ENCODE assay signal across 6 cellular contexts in the genomic region with DNA sequence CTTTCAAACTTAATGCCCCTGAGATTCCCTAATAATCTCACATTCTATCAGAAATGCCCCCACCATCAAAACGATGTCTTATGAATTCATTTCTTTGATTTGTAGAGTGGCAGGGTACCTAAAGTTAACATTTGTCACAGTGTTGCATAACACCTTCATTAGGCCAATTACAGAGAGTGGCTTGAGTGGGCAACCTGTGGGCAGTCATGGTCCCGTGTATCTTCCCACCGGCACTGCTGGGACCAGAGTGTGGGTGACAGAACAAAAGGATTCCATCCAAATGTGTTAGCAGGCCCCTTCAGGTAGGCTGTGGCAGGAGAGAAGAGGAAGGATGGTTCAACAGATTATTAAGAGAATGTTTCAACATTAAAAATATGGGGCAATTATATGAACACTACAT.
DNase-seq lines count a peak whose midpoint lies in the region; ATAC-seq, FAIRE-seq and TF ChIP-seq lines count a peak whose summit lies in the region.
"Not testable (repeated sequence)": the region's sequence is repeated elsewhere in the genome, so short reads cannot be mapped to it uniquely, and the experiment has no call there.

No MANE protein-coding gene starts in this region.

- not testable (repeated sequence) for H3K79me2 ChIP-seq in trophoblast cell (ENCODE audit: control insufficient read depth, insufficient read depth, low read length, poor library complexity)

- not testable (repeated sequence) for H2BK120ac ChIP-seq in trophoblast cell (ENCODE audit: insufficient read depth, low read length, poor library complexity)

- H3K4me1 ChIP-seq in esophagus muscularis mucosa; kidney (ENCODE audit: control insufficient read depth in 1 of 2, insufficient read depth in 1 of 2, low read depth in 1 of 2, low read length in 2 of 2); lung (ENCODE audit: control insufficient read depth in 2 of 2, insufficient read depth in 2 of 2, low read length in 2 of 2); trophoblast cell (ENCODE audit: control insufficient read depth in 1 of 2, insufficient read depth in 2 of 2, low read length in 2 of 2): not testable (repeated sequence)

- H3K9me3 ChIP-seq in esophagus muscularis mucosa = peaks cover 0 to 31% (median 26%) of the 10 kb centered on the region in 4 donors
- H3K9me3 ChIP-seq in kidney (ENCODE audit: control insufficient read depth in 1 of 2, low read length in 2 of 2) = peaks cover 3 to 17% of the 10 kb centered on the region in 2 donors
- H3K9me3 ChIP-seq in lung (ENCODE audit: control insufficient read depth in 2 of 2, insufficient read depth in 1 of 2, low read length in 1 of 2) = peaks cover 0 to 13% of the 10 kb centered on the region in 2 donors
- H3K9me3 ChIP-seq in trophoblast cell (ENCODE audit: insufficient read depth, low read depth, low read length) = peaks cover 18% of the 10 kb centered on the region

- not testable (repeated sequence) for H4K12ac ChIP-seq in trophoblast cell (ENCODE audit: low read depth, low read length)

- not testable (repeated sequence) for ATAC-seq in left lobe of liver; lung (ENCODE audit: insufficient read depth, low FRiP score)
- peak; percentile 33 for ATAC-seq in sciatic nerve

- H2BK12ac ChIP-seq in trophoblast cell (ENCODE audit: low read length) = not testable (repeated sequence)

- WGBS in esophagus muscularis mucosa = 66% methylated on average over 3 of the region's 3 CpGs
- WGBS in lung, 2 donors = 61 to 66% methylated on average over 3 of the region's 3 CpGs
- WGBS in trophoblast cell (ENCODE audit: extremely low coverage, insufficient coverage, insufficient read length) = no CpG with 5 or more reads among the region's 3 CpGs

- not testable (repeated sequence) for H3K36me3 ChIP-seq in esophagus muscularis mucosa; kidney (ENCODE audit: control insufficient read depth in 1 of 2, insufficient read depth in 2 of 2, low read length in 2 of 2); lung (ENCODE audit: control insufficient read depth in 2 of 2, insufficient read depth in 2 of 2, low read length in 2 of 2); trophoblast cell (ENCODE audit: control insufficient read depth in 1 of 2, insufficient read depth in 2 of 2, low read length in 2 of 2)

- H4K8ac ChIP-seq in trophoblast cell (ENCODE audit: low read depth, low read length) = not testable (repeated sequence)

- not testable (repeated sequence) for H3K4ac ChIP-seq in trophoblast cell (ENCODE audit: low read depth, low read length)

- not testable (repeated sequence) for H3K23ac ChIP-seq in trophoblast cell (ENCODE audit: low read length)

- not testable (repeated sequence) for TF ChIP-seq EP300 in esophagus muscularis mucosa (IDR thresholded peaks at IDR 0.05)

- H4K91ac ChIP-seq in trophoblast cell (ENCODE audit: low read depth, low read length) = not testable (repeated sequence)

- H2AK5ac ChIP-seq in trophoblast cell (ENCODE audit: low read length) = not testable (repeated sequence)

- intact Hi-C loops in esophagus muscularis mucosa (cut with DNase I); kidney (cut with DNase I); sciatic nerve (cut with DNase I): not testable (repeated sequence)

- H3K4me3 ChIP-seq in esophagus muscularis mucosa; kidney (ENCODE audit: low read length in 2 of 2); lung: not testable (repeated sequence)
- peak overlapping the region; percentile 14 for H3K4me3 ChIP-seq in trophoblast cell (ENCODE audit: low read depth, low read length)

- H3K9ac ChIP-seq in kidney (ENCODE audit: low read length in 2 of 2); trophoblast cell (ENCODE audit: low read length): not testable (repeated sequence)

- H3K14ac ChIP-seq in trophoblast cell (ENCODE audit: low read length) = not testable (repeated sequence)

- not testable (repeated sequence) for H3K27me3 ChIP-seq in esophagus muscularis mucosa; lung (ENCODE audit: control insufficient read depth, insufficient read depth); trophoblast cell (ENCODE audit: insufficient read depth, low read length)

- H3K18ac ChIP-seq in trophoblast cell (ENCODE audit: low read length) = not testable (repeated sequence)

- not testable (repeated sequence) for H3K4me2 ChIP-seq in trophoblast cell (ENCODE audit: low read length)

- H2BK5ac ChIP-seq in trophoblast cell (ENCODE audit: low read depth, low read length, poor library complexity) = not testable (repeated sequence)

- DNase-seq in esophagus muscularis mucosa (ENCODE audit: extremely low spot score) (peak; percentile 75), kidney (peak; percentile 41), left lobe of liver (ENCODE audit: low spot score) (peak; percentile 34), lung (ENCODE audit: low spot score) (peak; percentile 28)
- DNase-seq in trophoblast cell; sciatic nerve (ENCODE audit: low spot score): not testable (repeated sequence)

- not testable (repeated sequence) for H3K79me1 ChIP-seq in trophoblast cell (ENCODE audit: low read length)

- not testable (repeated sequence) for H3K27ac ChIP-seq in esophagus muscularis mucosa (replicated peaks in 1 of 4); kidney (ENCODE audit: low read depth in 2 of 2, low read length in 2 of 2); lung (ENCODE audit: low read depth in 1 of 2, low read length in 1 of 2); trophoblast cell (ENCODE audit: low read depth, low read length)

- TF ChIP-seq CTCF in esophagus muscularis mucosa (IDR thresholded peaks at IDR 0.05); kidney (IDR thresholded peaks at IDR 0.05; ENCODE audit: borderline replicate concordance, extremely low read depth, insufficient read depth); lung (IDR thresholded peaks at IDR 0.05; ENCODE audit: control extremely low read depth, extremely low read depth): not testable (repeated sequence)

- TF ChIP-seq POLR2A in esophagus muscularis mucosa (IDR thresholded peaks at IDR 0.05; ENCODE audit: low read depth) = not testable (repeated sequence)

- not testable (repeated sequence) for H2AFZ ChIP-seq in trophoblast cell (ENCODE audit: insufficient read depth, low read length, poor library complexity)

- not testable (repeated sequence) for FAIRE-seq in kidney (lab: Jason Lieb, UNC)
